In genomic region chr1:14371806-14372497, GRCh38 we compare ENCODE assay signal across 16 cellular contexts.
"Had no signal": no experiment of that assay in that cellular context is flagged by ENCODE, and none has a peak within 500 bp of the region (broad histone marks: within the 10 kb centered on the region; RNA-seq: fewer than 3 reads in every experiment).

No MANE protein-coding gene starts in this region.

- H3K36me3 ChIP-seq: neural progenitor cell, pancreas, sigmoid colon, spleen had no signal

- H3K4me1 ChIP-seq: body of pancreas, neural progenitor cell, pancreas, spleen had no signal

- H3K4me3 ChIP-seq: body of pancreas, lung, neural progenitor cell, pancreas, sigmoid colon, spleen had no signal

- DNase-seq: activated CD4-positive, alpha-beta T cell treated with anti-CD3 and anti-CD28 coated beads for 4 hours; activated CD8-positive, alpha-beta memory T cell treated with anti-CD3 and anti-CD28 coated beads, Interleukin-2, amount 50 U/mL, for 4 hours; activated CD8-positive, alpha-beta T cell treated with anti-CD3 and anti-CD28 coated beads, Interleukin-2, amount 10 ng/mL, durations not matched to agents 7 days and 5 days; activated effector memory CD4-positive, alpha-beta T cell treated with anti-CD3 and anti-CD28 coated beads, Interleukin-2, amount 50 U/mL, for 16 hours; activated T-cell treated with anti-CD3 and anti-CD28 coated beads, Interleukin-2, amount 50 U/mL, for 48 hours; body of pancreas; effector memory CD4-positive, alpha-beta T cell; head of caudate nucleus; left colon; naive B cell; pancreas; sigmoid colon; spleen; T-helper 17 cell had no signal

- H3K27me3 ChIP-seq: body of pancreas, neural progenitor cell, pancreas had no signal

- H3K27ac ChIP-seq: body of pancreas, neural progenitor cell, pancreas, sigmoid colon, spleen had no signal

- H3K4me2 ChIP-seq: neural progenitor cell had no signal

- H3K9me3 ChIP-seq: body of pancreas, pancreas, sigmoid colon had no signal

- H3K9ac ChIP-seq: neural progenitor cell had no signal

- ATAC-seq: activated CD8-positive, alpha-beta T cell treated with anti-CD3 and anti-CD28 coated beads, Interleukin-2, amount 10 ng/mL, durations not matched to agents 7 days and 5 days; body of pancreas; left colon; pancreas; T-helper 17 cell had no signal

- H2AFZ ChIP-seq: neural progenitor cell had no signal
